Comparison of ENCODE assay signal across 27 cellular contexts in genomic region chr11:96470521-96470920, GRCh38.
"Had no signal": no experiment of that assay in that cellular context is flagged by ENCODE, and none has a peak within 500 bp of the region (broad histone marks: within the 10 kb centered on the region; RNA-seq: fewer than 3 reads in every experiment).

No MANE protein-coding gene starts in this region.

- H3K4me1 ChIP-seq: Peyer's patch, SJCRH30 had no signal

- H3K9me3 ChIP-seq: SJCRH30 had no signal

- H3K4me1 Mint-ChIP-seq: activated naive CD4-positive, alpha-beta T cell treated with anti-CD3 and anti-CD28 coated beads, Interleukin-2, amount 10 ng/mL, durations not matched to agents 7 days and 5 days; central memory CD8-positive, alpha-beta T cell had no signal

- H3K4me3 ChIP-seq: Peyer's patch, SJCRH30 had no signal

- DNase-seq: activated CD4-positive, alpha-beta memory T cell treated with anti-CD3 and anti-CD28 coated beads, Interleukin-2, amount 10 ng/mL, durations not matched to agents 7 days and 5 days; activated CD4-positive, alpha-beta T cell treated with anti-CD3 and anti-CD28 coated beads for 36 hours; activated CD4-positive, alpha-beta T cell treated with anti-CD3 and anti-CD28 coated beads, Interleukin-2, amount 50 U/mL, for 1 hour; activated gamma-delta T cell treated with Interleukin-2 at 50 U/mL for 16 hours; activated naive CD4-positive, alpha-beta T cell treated with anti-CD3 and anti-CD28 coated beads, Interleukin-2, amount 10 ng/mL, durations not matched to agents 7 days and 5 days; activated naive CD8-positive, alpha-beta T cell treated with anti-CD3 and anti-CD28 coated beads for 36 hours; activated T-cell treated with anti-CD3 and anti-CD28 coated beads for 4 hours; activated T-cell treated with anti-CD3 and anti-CD28 coated beads, Interleukin-2, amount 50 U/mL, for 48 hours; MM.1S; NCI-H1048; NCI-H146; NCI-H187 treated with DMSO at 0.1 percent for 48 hours; NCI-H2081 treated with DMSO at 0.1 percent for 48 hours; NCI-H510A treated with DMSO at 0.1 percent for 48 hours; NCI-H69; NK-92 treated with Interleukin-12 subunit alpha and Interleukin-12 subunit beta, amount 100 ng/mL, for 24 hours; OCI-M1; Peyer's patch; Right ventricle myocardium superior; SJCRH30; T-helper 2 cell; T1000; WERI-Rb-1 had no signal

- H3K27ac Mint-ChIP-seq: activated CD4-positive, alpha-beta memory T cell treated with anti-CD3 and anti-CD28 coated beads, Interleukin-2, amount 10 ng/mL, durations not matched to agents 7 days and 5 days; activated CD4-positive, alpha-beta T cell treated with anti-CD3 and anti-CD28 coated beads for 36 hours; activated naive CD4-positive, alpha-beta T cell treated with anti-CD3 and anti-CD28 coated beads, Interleukin-2, amount 10 ng/mL, durations not matched to agents 7 days and 5 days; activated naive CD8-positive, alpha-beta T cell treated with anti-CD3 and anti-CD28 coated beads for 36 hours; activated T-helper 2 cell treated with anti-CD3 and anti-CD28 coated beads, Interferon-gamma antibody, Interleukin-2, Interleukin-4, amounts not matched to agents 10 μg/mL and 5 μg/mL and 100 μg/mL, durations not matched to agents 14 hours and 24 hours and 36 hours had no signal

- H3K36me3 ChIP-seq: Peyer's patch, SJCRH30, WERI-Rb-1 had no signal

- H3K9me3 Mint-ChIP-seq: activated CD4-positive, alpha-beta memory T cell treated with anti-CD3 and anti-CD28 coated beads, Interleukin-2, amount 10 ng/mL, durations not matched to agents 7 days and 5 days had no signal

- H3K27me3 Mint-ChIP-seq: activated CD4-positive, alpha-beta memory T cell treated with anti-CD3 and anti-CD28 coated beads, Interleukin-2, amount 10 ng/mL, durations not matched to agents 7 days and 5 days; activated naive CD4-positive, alpha-beta T cell treated with anti-CD3 and anti-CD28 coated beads, Interleukin-2, amount 10 ng/mL, durations not matched to agents 7 days and 5 days had no signal

- H3K27me3 ChIP-seq: Peyer's patch, SJCRH30 had no signal

- ATAC-seq: activated CD4-positive, alpha-beta T cell treated with anti-CD3 and anti-CD28 coated beads for 36 hours had no signal

- FAIRE-seq: TTC549 had no signal

- H3K4me3 Mint-ChIP-seq: activated CD4-positive, alpha-beta memory T cell treated with anti-CD3 and anti-CD28 coated beads, Interleukin-2, amount 10 ng/mL, durations not matched to agents 7 days and 5 days; activated CD4-positive, alpha-beta T cell treated with anti-CD3 and anti-CD28 coated beads for 36 hours; activated naive CD4-positive, alpha-beta T cell treated with anti-CD3 and anti-CD28 coated beads, Interleukin-2, amount 10 ng/mL, durations not matched to agents 7 days and 5 days; activated naive CD8-positive, alpha-beta T cell treated with anti-CD3 and anti-CD28 coated beads for 36 hours; central memory CD8-positive, alpha-beta T cell had no signal

- H3K27ac ChIP-seq: Peyer's patch, RWPE1, SJCRH30, WERI-Rb-1 had no signal

- H3K36me3 Mint-ChIP-seq: activated naive CD4-positive, alpha-beta T cell treated with anti-CD3 and anti-CD28 coated beads, Interleukin-2, amount 10 ng/mL, durations not matched to agents 7 days and 5 days; activated naive CD8-positive, alpha-beta T cell treated with anti-CD3 and anti-CD28 coated beads for 36 hours had no signal
